7 cellular contexts compared by ENCODE assay signal in the genomic region with DNA sequence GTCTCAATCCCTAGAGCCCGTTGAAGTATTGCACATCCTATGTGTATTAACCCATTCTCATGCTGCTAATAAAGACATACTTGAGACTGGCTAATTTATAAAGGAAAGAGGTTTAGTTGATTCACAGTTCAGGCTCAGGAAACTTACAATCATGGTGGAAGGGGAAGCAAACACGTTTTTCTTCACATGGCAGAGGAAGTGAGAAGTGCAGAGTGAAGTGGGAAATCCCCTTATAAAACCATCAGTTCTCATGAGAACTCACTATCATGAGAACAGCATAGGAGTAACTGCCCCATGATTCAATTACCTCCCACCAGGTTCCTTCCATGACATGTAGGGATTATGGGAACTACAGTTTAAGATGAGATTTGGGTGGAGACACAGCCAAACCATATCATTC.
DNase-seq lines count a peak whose midpoint lies in the region; ATAC-seq, FAIRE-seq and TF ChIP-seq lines count a peak whose summit lies in the region.
"Not testable (repeated sequence)": the region's sequence is repeated elsewhere in the genome, so short reads cannot be mapped to it uniquely, and the experiment has no call there.

No MANE protein-coding gene starts in this region.

- ATAC-seq in GM21423 (IDR thresholded peaks at IDR 0.05; ENCODE audit: unreplicated experiment) (peak; percentile 59), HG03354 (IDR thresholded peaks at IDR 0.05; ENCODE audit: poor library complexity, severe bottlenecking, unreplicated experiment) (peak; percentile 63)
- ATAC-seq in activated CD8-positive, alpha-beta T cell treated with anti-CD3 and anti-CD28 coated beads for 36 hours: peak; percentile 54
- ATAC-seq in stimulated activated effector memory CD8-positive, alpha-beta T cell treated with anti-CD3 and anti-CD28 coated beads, Interleukin-12 subunit alpha, Interleukin-12 subunit beta, amount 100 ng/mL, for 72 hours: peak; percentile 54

- H3K36me3 ChIP-seq in OCI-LY3 (replicated peaks; ENCODE audit: low read depth, low read length); mammary epithelial cell (ENCODE audit: insufficient read depth, low read length): not testable (repeated sequence)

- TF ChIP-seq CTCF in OCI-LY3 (IDR thresholded peaks at IDR 0.05; ENCODE audit: low read depth, low read length); activated CD8-positive, alpha-beta T cell treated with anti-CD3 and anti-CD28 coated beads for 36 hours (IDR thresholded peaks at IDR 0.05); mammary epithelial cell (conservative IDR thresholded peaks at IDR 0.05 in 1 of 2, IDR thresholded peaks at IDR 0.05 in 1 of 2; ENCODE audit: extremely low read depth in 1 of 2, insufficient read depth in 1 of 2, low read depth in 1 of 2, low read length in 2 of 2): not testable (repeated sequence)

- peaks cover 21% of the 10 kb centered on the region for H3K4me1 ChIP-seq in OCI-LY3 (ENCODE audit: low read length)
- not testable (repeated sequence) for H3K4me1 ChIP-seq in mammary epithelial cell (ENCODE audit: insufficient read depth, low read length)

- not testable (repeated sequence) for H3K27me3 ChIP-seq in OCI-LY3 (ENCODE audit: low read depth, low read length); mammary epithelial cell (ENCODE audit: insufficient read depth, low read length)

- H2AFZ ChIP-seq in OCI-LY3 (ENCODE audit: low read depth, low read length): not testable (repeated sequence)
- H2AFZ ChIP-seq in mammary epithelial cell (ENCODE audit: low read depth, low read length): peak overlapping the region; percentile 24

- not testable (repeated sequence) for H3K36me3 Mint-ChIP-seq in activated CD8-positive, alpha-beta T cell treated with anti-CD3 and anti-CD28 coated beads for 36 hours (ENCODE audit: low read depth); stimulated activated effector memory CD8-positive, alpha-beta T cell treated with anti-CD3 and anti-CD28 coated beads, Interleukin-12 subunit alpha, Interleukin-12 subunit beta, amount 100 ng/mL, for 72 hours

- DNase-seq in GM18507 (ENCODE audit: extremely low spot score, insufficient read length, low read depth); activated CD8-positive, alpha-beta T cell treated with anti-CD3 and anti-CD28 coated beads for 36 hours; stimulated activated effector memory CD8-positive, alpha-beta T cell treated with anti-CD3 and anti-CD28 coated beads, Interleukin-12 subunit alpha, Interleukin-12 subunit beta, amount 100 ng/mL, for 72 hours (ENCODE audit: low spot score in 2 of 2): not testable (repeated sequence)
- DNase-seq in mammary epithelial cell: peak; percentile 1

- not testable (repeated sequence) for H3K27ac Mint-ChIP-seq in activated CD8-positive, alpha-beta T cell treated with anti-CD3 and anti-CD28 coated beads for 36 hours
- peak overlapping the region; percentile 71 for H3K27ac Mint-ChIP-seq in stimulated activated effector memory CD8-positive, alpha-beta T cell treated with anti-CD3 and anti-CD28 coated beads, Interleukin-12 subunit alpha, Interleukin-12 subunit beta, amount 100 ng/mL, for 72 hours

- intact Hi-C loops in activated CD8-positive, alpha-beta T cell treated with anti-CD3 and anti-CD28 coated beads for 36 hours (cut with micrococcal nuclease); mammary epithelial cell (cut with micrococcal nuclease): not testable (repeated sequence)

- CTCF ChIA-PET in activated CD8-positive, alpha-beta T cell treated with anti-CD3 and anti-CD28 coated beads for 36 hours (lab: Charles Lee); mammary epithelial cell (lab: Charles Lee; ENCODE audit: low non-redundant PET): not testable (repeated sequence)

- H3K9me3 ChIP-seq in OCI-LY3 (ENCODE audit: insufficient read depth, low read length); mammary epithelial cell (replicated peaks; ENCODE audit: insufficient read depth, low read length): not testable (repeated sequence)

- BruUV-seq in mammary epithelial cell (replicated peaks; lab: Mats Ljungman, UMichigan): not testable (repeated sequence)

- FAIRE-seq in GM18507 (lab: Jason Lieb, UNC): peak; percentile 36

- dilution Hi-C loops in mammary epithelial cell (cut with HindIII; ENCODE audit: low sequenced_read_pairs): not testable (repeated sequence)

- not testable (repeated sequence) for H3K9ac ChIP-seq in OCI-LY3 (ENCODE audit: low read length); mammary epithelial cell (ENCODE audit: insufficient read depth, low read length)

- in situ Hi-C loops in mammary epithelial cell (cut with MboI; ENCODE audit: low sequenced_read_pairs in 2 of 2): not testable (repeated sequence)

- H3K9me3 Mint-ChIP-seq in activated CD8-positive, alpha-beta T cell treated with anti-CD3 and anti-CD28 coated beads for 36 hours; stimulated activated effector memory CD8-positive, alpha-beta T cell treated with anti-CD3 and anti-CD28 coated beads, Interleukin-12 subunit alpha, Interleukin-12 subunit beta, amount 100 ng/mL, for 72 hours: not testable (repeated sequence)

- H3K27me3 Mint-ChIP-seq in activated CD8-positive, alpha-beta T cell treated with anti-CD3 and anti-CD28 coated beads for 36 hours: not testable (repeated sequence)

- peaks cover 18% of the 10 kb centered on the region for H3K4me1 Mint-ChIP-seq in activated CD8-positive, alpha-beta T cell treated with anti-CD3 and anti-CD28 coated beads for 36 hours (ENCODE audit: low read depth)
- H3K4me1 Mint-ChIP-seq in stimulated activated effector memory CD8-positive, alpha-beta T cell treated with anti-CD3 and anti-CD28 coated beads, Interleukin-12 subunit alpha, Interleukin-12 subunit beta, amount 100 ng/mL, for 72 hours: peaks cover 22% of the 10 kb centered on the region

- H3K4me3 ChIP-seq in OCI-LY3 (ENCODE audit: low read length); mammary epithelial cell (replicated peaks in 1 of 3; ENCODE audit: insufficient read depth in 1 of 3, low read depth in 2 of 3, low read length in 3 of 3): not testable (repeated sequence)

- H3K27ac ChIP-seq in OCI-LY3 (ENCODE audit: low read length): peak overlapping the region; percentile 40; the same call in 1 of the 2 replicates
- H3K27ac ChIP-seq in mammary epithelial cell (ENCODE audit: insufficient read depth, low read depth, low read length): not testable (repeated sequence)

- not testable (repeated sequence) for H3K79me2 ChIP-seq in OCI-LY3 (ENCODE audit: low read length); mammary epithelial cell (ENCODE audit: insufficient read depth, low read length)

- not testable (repeated sequence) for H4K20me1 ChIP-seq in OCI-LY3 (ENCODE audit: insufficient read depth, low read length); mammary epithelial cell (ENCODE audit: insufficient read depth, low read length)

- H3K4me3 Mint-ChIP-seq in activated CD8-positive, alpha-beta T cell treated with anti-CD3 and anti-CD28 coated beads for 36 hours; stimulated activated effector memory CD8-positive, alpha-beta T cell treated with anti-CD3 and anti-CD28 coated beads, Interleukin-12 subunit alpha, Interleukin-12 subunit beta, amount 100 ng/mL, for 72 hours: not testable (repeated sequence)

- POLR2A ChIA-PET in activated CD8-positive, alpha-beta T cell treated with anti-CD3 and anti-CD28 coated beads for 36 hours (lab: Charles Lee): not testable (repeated sequence)

- H3K4me2 ChIP-seq in OCI-LY3 (ENCODE audit: low read length); mammary epithelial cell (ENCODE audit: insufficient read depth, low read depth, low read length): not testable (repeated sequence)

- 46% methylated on average over 2 of the region's 2 CpGs for WGBS in mammary epithelial cell (ENCODE audit: low coverage, missing lambda C conversion rate)
